Comparison of ENCODE assay signal across 14 cellular contexts in genomic region chr1:230322421-230322756, GRCh38.
DNase-seq lines count a peak whose midpoint lies in the region; ATAC-seq and TF ChIP-seq lines count a peak whose summit lies in the region.
"Had no signal": no experiment of that assay in that cellular context is flagged by ENCODE, and none has a peak within 500 bp of the region (broad histone marks: within the 10 kb centered on the region; RNA-seq: fewer than 3 reads in every experiment).

No MANE protein-coding gene starts in this region.

- H3K27me3 Mint-ChIP-seq in CD14-positive monocyte (ENCODE audit: low read depth in 3 of 3) = peaks cover 0 to 7% (median 6%) of the 10 kb centered on the region in 3 donors

- WGBS in heart left ventricle, 4 donors = 66 to 74% (median 67%) methylated on average over 15 of the region's 15 CpGs
- WGBS in right cardiac atrium = 72% methylated on average over 15 of the region's 15 CpGs

- no peaks in the 10 kb centered on the region for H3K4me1 Mint-ChIP-seq in CD14-positive monocyte
- H3K4me1 Mint-ChIP-seq: CD8-positive, alpha-beta memory T cell had no signal

- H3K4me3 Mint-ChIP-seq in CD14-positive monocyte = no peak overlapping the region
- H3K4me3 Mint-ChIP-seq: CD8-positive, alpha-beta memory T cell; HFFc6 had no signal

- no peaks in the 10 kb centered on the region for H3K9me3 Mint-ChIP-seq in CD14-positive monocyte
- H3K9me3 Mint-ChIP-seq: CD8-positive, alpha-beta memory T cell; HFFc6 had no signal

- no peaks in the 10 kb centered on the region for H3K36me3 Mint-ChIP-seq in CD14-positive monocyte
- H3K36me3 Mint-ChIP-seq: CD8-positive, alpha-beta memory T cell had no signal

- H3K4me3 ChIP-seq in heart left ventricle (no peak overlapping the region), right cardiac atrium (ENCODE audit: low read length) (no peak overlapping the region), skeletal muscle tissue (ENCODE audit: low read length in 3 of 3) (no peak overlapping the region)

- no peak for DNase-seq in heart left ventricle
- peak in 1 of 3 donors; percentile 50 for DNase-seq in right cardiac atrium
- no peak for DNase-seq in NCI-H345 treated with DMSO at 0.1 percent for 48 hours (lab: John Stamatoyannopoulos, UW; ENCODE audit: unreplicated experiment)
- DNase-seq in DMS114 treated with DMSO at 0.1 percent for 48 hours (lab: John Stamatoyannopoulos, UW; ENCODE audit: unreplicated experiment) = no peak
- no peak for DNase-seq in CD14-positive monocyte (ENCODE audit: low spot score)
- DNase-seq: BE2C; Caco-2; CD8-positive, alpha-beta memory T cell; HCEC 1CT; HFFc6 had no signal

- H3K9ac ChIP-seq in skeletal muscle tissue (ENCODE audit: low read depth in 1 of 3, low read length in 3 of 3) = peak overlapping the region in 2 of 3 donors; percentile 30 to 66

- TF ChIP-seq CTCF in heart left ventricle (IDR thresholded peaks at IDR 0.05) (no peak), CD14-positive monocyte (IDR thresholded peaks at IDR 0.05) (no peak)

- H3K9me3 ChIP-seq in heart left ventricle = no peaks in the 10 kb centered on the region
- no peaks in the 10 kb centered on the region for H3K9me3 ChIP-seq in right cardiac atrium (ENCODE audit: control insufficient read depth, low read length)
- H3K9me3 ChIP-seq in skeletal muscle tissue (ENCODE audit: control insufficient read depth in 3 of 3, low read length in 3 of 3) = no peaks in the 10 kb centered on the region
- H3K9me3 ChIP-seq: BE2C, Caco-2 had no signal

- intact Hi-C loops in heart left ventricle (cut with DNase I) = no loop called here
- intact Hi-C loops in right cardiac atrium (cut with DNase I) = no loop called here
- intact Hi-C loops in CD14-positive monocyte (cut with micrococcal nuclease) = no loop called here

- H3K4me1 ChIP-seq in heart left ventricle (peaks cover 0 to 16% (median 0%) of the 10 kb centered on the region in 12 donors), right cardiac atrium (ENCODE audit: control insufficient read depth, insufficient read depth, low read length) (peaks cover 3% of the 10 kb centered on the region), skeletal muscle tissue (ENCODE audit: control insufficient read depth in 3 of 3, insufficient read depth in 3 of 3, low read length in 3 of 3) (peaks cover 32 to 37% (median 34%) of the 10 kb centered on the region in 3 donors)
- H3K4me1 ChIP-seq: BE2C, Caco-2 had no signal

- TF ChIP-seq POLR2A in heart left ventricle (IDR thresholded peaks at IDR 0.05) = no peak

- H3K27ac ChIP-seq in angular gyrus (ENCODE audit: low read depth, low read length) (peak overlapping the region; percentile 41), heart left ventricle (peak overlapping the region in 9 of 12 donors; percentile 4 to 70 (median 50)), right cardiac atrium (ENCODE audit: low read length) (peak overlapping the region; percentile 32), skeletal muscle tissue (ENCODE audit: low read depth, low read length) (peak overlapping the region; percentile 76)
- H3K27ac ChIP-seq: C4-2B had no signal

- H3K27ac Mint-ChIP-seq in CD14-positive monocyte = no peak overlapping the region
- H3K27ac Mint-ChIP-seq: HFFc6 had no signal

- peak; percentile 7 to 35 (median 20) for ATAC-seq in heart left ventricle
- no peak for ATAC-seq in right cardiac atrium
- ATAC-seq: HepG2 had no signal

- no peaks in the 10 kb centered on the region for H3K27me3 ChIP-seq in heart left ventricle
- no peaks in the 10 kb centered on the region for H3K27me3 ChIP-seq in right cardiac atrium (ENCODE audit: control insufficient read depth, insufficient read depth)
- H3K27me3 ChIP-seq in skeletal muscle tissue (ENCODE audit: control insufficient read depth in 3 of 3, insufficient read depth in 3 of 3, low read length in 3 of 3) = no peaks in the 10 kb centered on the region
- H3K27me3 ChIP-seq: BE2C had no signal

- H3K36me3 ChIP-seq in heart left ventricle = no peaks in the 10 kb centered on the region
- peaks cover 0 to 2% (median 0%) of the 10 kb centered on the region in 3 donors for H3K36me3 ChIP-seq in skeletal muscle tissue (ENCODE audit: control insufficient read depth in 3 of 3, insufficient read depth in 3 of 3, low read length in 3 of 3)
- H3K36me3 ChIP-seq: BE2C had no signal

Comparison
In these comparisons a context has a peak if more than half of its experiments do, and no peak if none do; other contexts are left out.
1. ATAC-seq: peak in heart left ventricle (4 of 4); none in right cardiac atrium (0 of 2).
2. Peak in every context shown above with its lines, with median percentiles within 50 percentile points of each other: H3K27ac ChIP-seq.